Comparison of ENCODE assay signal across 34 cellular contexts in genomic region chr10:60796481-60796880, GRCh38.
"Had no signal": no experiment of that assay in that cellular context is flagged by ENCODE, and none has a peak within 500 bp of the region (broad histone marks: within the 10 kb centered on the region; RNA-seq: fewer than 3 reads in every experiment).

No MANE protein-coding gene starts in this region.

- H3K4me1 Mint-ChIP-seq: activated B cell treated with CpG ODN at 0.5 μM for 24 hours; activated naive CD8-positive, alpha-beta T cell treated with anti-CD3 and anti-CD28 coated beads, Interleukin-2, amount 50 U/mL, for 24 hours had no signal

- H3K9me2 ChIP-seq: SK-N-SH had no signal

- ATAC-seq: activated naive CD8-positive, alpha-beta T cell treated with anti-CD3 and anti-CD28 coated beads, Interleukin-2, amount 50 U/mL, for 24 hours; activated T-cell treated with anti-CD3 and anti-CD28 coated beads, Interleukin-2, amount 50 U/mL, for 72 hours; PC-3 had no signal

- H3K27me3 ChIP-seq: MG63, Peyer's patch, SJSA1 had no signal

- H3K36me3 ChIP-seq: Peyer's patch had no signal

- DNase-seq: activated B cell treated with CpG ODN at 0.5 μM for 24 hours; activated CD4-positive, alpha-beta memory T cell treated with anti-CD3 and anti-CD28 coated beads for 36 hours; activated CD4-positive, alpha-beta T cell treated with anti-CD3 and anti-CD28 coated beads for 4 hours; activated CD4-positive, alpha-beta T cell treated with anti-CD3 and anti-CD28 coated beads, Interleukin-2, amount 50 U/mL, for 1 hour; activated CD4-positive, CD25-positive, alpha-beta regulatory T cell treated with anti-CD3 and anti-CD28 coated beads, Interleukin-2, amount 50 U/mL, for 72 hours; activated gamma-delta T cell; activated naive CD4-positive, alpha-beta T cell treated with Interleukin-2 at 50 U/mL for 16 hours; activated naive CD8-positive, alpha-beta T cell treated with anti-CD3 and anti-CD28 coated beads, Interleukin-2, amount 50 U/mL, for 24 hours; activated T-cell treated with anti-CD3 and anti-CD28 coated beads, Interleukin-2, amount 50 U/mL, for 1 hour; activated T-cell treated with anti-CD3 and anti-CD28 coated beads, Interleukin-2, amount 50 U/mL, for 72 hours; anterior cingulate cortex; central memory CD4-positive, alpha-beta T cell; Kasumi-1; MG63; NCI-H1048; NCI-H1105 treated with DMSO at 0.1 percent for 48 hours; NCI-H1436; NCI-H1694; NCI-H1930; NCI-H345; NCI-H524 treated with DMSO at 0.1 percent for 48 hours; NCI-H748 treated with DMSO at 0.1 percent for 48 hours; NK-92 treated with Interleukin-12 subunit alpha and Interleukin-12 subunit beta, amount 100 ng/mL, for 24 hours; PC-3; Peyer's patch; RPMI8226; SHP77 treated with DMSO at 0.1 percent for 48 hours; SK-N-SH had no signal

- H3K4me3 ChIP-seq: MG63, Peyer's patch, SJSA1 had no signal

- H3K27ac ChIP-seq: Peyer's patch, SJSA1 had no signal

- H3K27ac Mint-ChIP-seq: activated B cell treated with CpG ODN at 0.5 μM for 24 hours; activated CD4-positive, alpha-beta memory T cell treated with anti-CD3 and anti-CD28 coated beads for 36 hours; activated naive CD8-positive, alpha-beta T cell; activated naive CD8-positive, alpha-beta T cell treated with anti-CD3 and anti-CD28 coated beads, Interleukin-2, amount 50 U/mL, for 24 hours; activated T-helper 2 cell treated with anti-CD3 and anti-CD28 coated beads, Interferon-gamma antibody, Interleukin-2, Interleukin-4, amounts not matched to agents 10 μg/mL and 5 μg/mL and 100 μg/mL, durations not matched to agents 14 hours and 24 hours and 36 hours; T-helper 1 cell treated with Interleukin-12 subunit alpha and Interleukin-12 subunit beta and Interleukin-4 antibody, amounts not matched to agents 30 μg/mL and 1 μg/mL, for 36 hours; T-helper 2 cell treated with Interferon-gamma antibody and Interleukin-4, amounts not matched to agents 5 μg/mL and 100 μg/mL, for 36 hours had no signal

- H3K4me2 ChIP-seq: SK-N-SH had no signal

- H3K27me3 Mint-ChIP-seq: activated B cell treated with CpG ODN at 0.5 μM for 24 hours; activated CD4-positive, alpha-beta memory T cell treated with anti-CD3 and anti-CD28 coated beads for 36 hours; activated naive CD8-positive, alpha-beta T cell; activated naive CD8-positive, alpha-beta T cell treated with anti-CD3 and anti-CD28 coated beads, Interleukin-2, amount 50 U/mL, for 24 hours had no signal

- H3K36me3 Mint-ChIP-seq: activated naive CD8-positive, alpha-beta T cell had no signal

- H3K4me1 ChIP-seq: Peyer's patch had no signal

- H3K9me3 Mint-ChIP-seq: activated B cell treated with CpG ODN at 0.5 μM for 24 hours; activated CD4-positive, alpha-beta memory T cell treated with anti-CD3 and anti-CD28 coated beads for 36 hours; activated naive CD8-positive, alpha-beta T cell treated with anti-CD3 and anti-CD28 coated beads, Interleukin-2, amount 50 U/mL, for 24 hours; activated T-cell treated with anti-CD3 and anti-CD28 coated beads, Interleukin-2, amount 50 U/mL, for 72 hours; activated T-helper 2 cell treated with anti-CD3 and anti-CD28 coated beads, Interferon-gamma antibody, Interleukin-2, Interleukin-4, amounts not matched to agents 10 μg/mL and 5 μg/mL and 100 μg/mL, durations not matched to agents 14 hours and 24 hours and 36 hours; brain; T-helper 1 cell treated with Interleukin-12 subunit alpha and Interleukin-12 subunit beta and Interleukin-4 antibody, amounts not matched to agents 30 μg/mL and 1 μg/mL, for 36 hours; T-helper 2 cell treated with Interferon-gamma antibody and Interleukin-4, amounts not matched to agents 5 μg/mL and 100 μg/mL, for 36 hours had no signal

- H3K4me3 Mint-ChIP-seq: activated B cell treated with CpG ODN at 0.5 μM for 24 hours; activated CD4-positive, alpha-beta memory T cell treated with anti-CD3 and anti-CD28 coated beads for 36 hours; activated naive CD8-positive, alpha-beta T cell; activated naive CD8-positive, alpha-beta T cell treated with anti-CD3 and anti-CD28 coated beads, Interleukin-2, amount 50 U/mL, for 24 hours; activated T-cell treated with anti-CD3 and anti-CD28 coated beads, Interleukin-2, amount 50 U/mL, for 72 hours; brain; T-helper 1 cell treated with Interleukin-12 subunit alpha and Interleukin-12 subunit beta and Interleukin-4 antibody, amounts not matched to agents 30 μg/mL and 1 μg/mL, for 36 hours; T-helper 2 cell treated with Interferon-gamma antibody and Interleukin-4, amounts not matched to agents 5 μg/mL and 100 μg/mL, for 36 hours had no signal
